Comparison of ENCODE assay signal across 25 cellular contexts in the genomic region with DNA sequence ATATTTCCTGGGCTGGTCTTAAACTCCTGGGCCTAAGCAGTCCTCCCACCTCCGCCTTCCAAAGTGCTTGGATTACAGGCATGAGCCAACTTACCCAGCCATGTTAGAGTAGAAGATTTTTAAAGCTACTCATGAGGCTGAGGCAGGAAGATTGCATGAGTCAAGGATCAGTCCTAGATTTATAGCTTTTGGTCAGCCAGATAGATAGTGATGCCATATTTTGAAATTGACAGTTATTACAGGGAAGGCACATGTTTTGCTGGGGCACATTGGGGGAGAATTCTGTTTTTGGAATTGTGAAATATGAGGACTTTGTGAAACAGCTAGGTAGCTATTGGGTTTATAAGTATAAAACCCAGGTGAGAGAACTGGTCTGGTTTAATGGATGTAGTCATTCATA.
"Had no signal": no experiment of that assay in that cellular context is flagged by ENCODE, and none has a peak within 500 bp of the region (broad histone marks: within the 10 kb centered on the region; RNA-seq: fewer than 3 reads in every experiment).

No MANE protein-coding gene starts in this region.

- DNase-seq: activated B cell treated with CpG ODN at 0.5 μM for 24 hours; activated CD4-positive, alpha-beta T cell treated with anti-CD3 and anti-CD28 coated beads for 1 hour; activated CD4-positive, alpha-beta T cell treated with anti-CD3 and anti-CD28 coated beads, Interleukin-2, amount 10 ng/mL, durations not matched to agents 24 days and 14 days; activated CD4-positive, alpha-beta T cell treated with anti-CD3 and anti-CD28 coated beads, Interleukin-2, amount 50 U/mL, for 48 hours; activated CD8-positive, alpha-beta memory T cell treated with anti-CD3 and anti-CD28 coated beads for 24 hours; activated effector memory CD4-positive, alpha-beta T cell treated with anti-CD3 and anti-CD28 coated beads, Interleukin-2, amount 50 U/mL, for 16 hours; activated naive CD4-positive, alpha-beta T cell treated with Interleukin-2 at 50 U/mL for 16 hours; activated naive CD8-positive, alpha-beta T cell treated with anti-CD3 and anti-CD28 coated beads, Interleukin-2, amount 50 U/mL, for 24 hours; activated T-cell treated with anti-CD3 and anti-CD28 coated beads, Interleukin-2, amount 50 U/mL, for 4 hours; cerebellar nuclear complex; MM.1S; NCI-H1105; NCI-H1436; NCI-H1694 treated with DMSO at 0.1 percent for 48 hours; NCI-H2029 treated with DMSO at 0.1 percent for 48 hours; NCI-H510A treated with DMSO at 0.1 percent for 48 hours; NCI-H69; NK-92 treated with Interleukin-12 subunit alpha and Interleukin-12 subunit beta, amount 100 ng/mL, for 24 hours; Peyer's patch; Right ventricle myocardium superior; SJCRH30; SK-N-SH; T-helper 1 cell had no signal

- H3K4me2 ChIP-seq: SK-N-SH had no signal

- H3K27ac ChIP-seq: Peyer's patch, RWPE1, SJCRH30 had no signal

- ATAC-seq: activated naive CD4-positive, alpha-beta T cell treated with anti-CD3 and anti-CD28 coated beads, Interleukin-2, amount 50 U/mL, for 72 hours; activated naive CD8-positive, alpha-beta T cell treated with anti-CD3 and anti-CD28 coated beads, Interleukin-2, amount 50 U/mL, for 24 hours; activated T-cell treated with anti-CD3 and anti-CD28 coated beads, Interleukin-2, amount 50 U/mL, for 4 hours had no signal

- H3K4me3 ChIP-seq: Peyer's patch, SJCRH30 had no signal

- H3K9me3 ChIP-seq: Peyer's patch, SJCRH30, SK-N-SH had no signal

- H3K9ac ChIP-seq: SK-N-SH had no signal

- H3K27me3 ChIP-seq: Peyer's patch, SJCRH30 had no signal

- H3K36me3 ChIP-seq: SJCRH30 had no signal

- H3K4me1 ChIP-seq: Peyer's patch, SJCRH30 had no signal
